Comparison of ENCODE assay signal across 1 cellular context in genomic region chr3:184241447-184242296, GRCh38.
TF ChIP-seq lines count a peak whose summit lies in the region.

No MANE protein-coding gene starts in this region.

TF ChIP-seq in liver, 16 proteins besides CTCF, POLR2A, EP300 and RAD21 (continued from another document):
- TF ChIP-seq REST (IDR thresholded peaks at IDR 0.05) (no peak), MAX (IDR thresholded peaks at IDR 0.05) (no peak)
